ENCODE assay signal across 8 cellular contexts in the genomic region with DNA sequence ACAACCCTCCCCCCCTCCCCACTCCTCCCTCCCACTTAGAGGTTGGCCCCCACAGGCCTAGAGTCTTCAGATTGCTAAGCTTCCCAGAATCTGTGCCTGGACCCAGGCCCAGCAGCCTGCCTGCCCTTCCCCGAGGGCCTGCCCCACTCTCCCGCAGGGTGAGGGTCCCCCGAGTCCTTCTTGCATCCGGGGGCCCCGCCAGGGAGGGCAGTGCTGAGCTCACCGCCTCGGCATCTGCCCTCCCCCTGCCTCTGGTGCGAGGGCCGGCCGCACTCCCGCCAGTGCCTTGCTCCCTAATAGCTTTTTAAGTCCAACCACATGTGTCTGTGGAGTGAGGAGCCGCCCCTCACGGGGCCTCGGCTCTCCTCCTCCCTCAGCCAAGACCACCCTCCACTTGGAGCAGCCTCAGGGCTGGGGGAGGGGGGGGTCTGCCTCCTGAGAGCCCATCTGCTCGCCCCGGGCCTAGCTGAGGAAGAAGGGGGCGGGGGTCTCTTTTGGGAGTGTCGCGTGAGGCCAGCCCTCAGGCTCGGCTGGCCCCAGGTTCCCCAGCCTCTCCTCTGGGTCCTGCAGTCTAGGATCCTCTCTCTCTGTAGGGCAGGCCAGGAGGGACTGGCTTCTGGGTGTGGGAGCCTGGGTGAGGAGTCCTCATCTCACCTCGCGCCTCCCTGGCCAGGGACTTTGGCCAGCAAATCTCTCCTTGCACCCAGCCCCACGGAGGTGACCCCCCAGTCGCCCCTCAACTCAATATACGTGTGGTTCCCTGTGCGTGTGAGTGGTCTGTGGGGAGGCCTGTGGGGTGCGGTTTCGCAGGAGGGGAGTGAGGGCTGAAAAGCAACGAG. TPM values are rescaled to one million over a fixed set of nuclear protein-coding genes. Genes with fewer than 3 reads are reported as not detected.
DNase-seq lines count a peak whose midpoint lies in the region; ATAC-seq, FAIRE-seq and TF ChIP-seq lines count a peak whose summit lies in the region.

No MANE protein-coding gene starts in this region.

- H3K4me1 ChIP-seq in endothelial cell of umbilical vein (ENCODE audit: control insufficient read depth, extremely low read depth, insufficient read depth, low read length) (peaks cover 65% of the 10 kb centered on the region), aorta (ENCODE audit: control insufficient read depth in 1 of 2, insufficient read depth in 2 of 2, low read length in 2 of 2) (peaks cover 0 to 13% of the 10 kb centered on the region in 2 donors)

- peak; percentile 28 for FAIRE-seq in endothelial cell of umbilical vein (lab: Jason Lieb, UNC)

- H2AFZ ChIP-seq in endothelial cell of umbilical vein (ENCODE audit: low read depth, low read length): peak overlapping the region; percentile 14

- ATAC-seq in aorta (ENCODE audit: low FRiP score) (peak; percentile 82), HG03442 (IDR thresholded peaks at IDR 0.05; ENCODE audit: unreplicated experiment) (no peak)
- no peak for ATAC-seq in activated T-cell treated with anti-CD3 and anti-CD28 coated beads, Interleukin-2, amount 50 U/mL, for 4 hours

- peaks cover 6% of the 10 kb centered on the region for H3K27me3 Mint-ChIP-seq in activated T-cell treated with anti-CD3 and anti-CD28 coated beads, Interleukin-2, amount 50 U/mL, for 4 hours (ENCODE audit: low read depth)

- peak in 1 of 2 donors; percentile 16 for TF ChIP-seq CTCF in endothelial cell of umbilical vein (IDR thresholded peaks at IDR 0.05; ENCODE audit: extremely low read depth in 1 of 2, insufficient read depth in 1 of 2, low read depth in 1 of 2, low read length in 2 of 2)

- no peaks in the 10 kb centered on the region for H3K79me2 ChIP-seq in endothelial cell of umbilical vein (ENCODE audit: control insufficient read depth, insufficient read depth, low read length)

- no peak overlapping the region for H3K4me3 ChIP-seq in endothelial cell of umbilical vein (replicated peaks in 1 of 3; ENCODE audit: insufficient read depth in 1 of 3, low read depth in 1 of 3, low read length in 3 of 3)
- no peak overlapping the region for H3K4me3 ChIP-seq in aorta (ENCODE audit: low read length in 2 of 2)

- CTCF ChIA-PET in endothelial cell of umbilical vein (lab: Charles Lee): interaction anchor here (0.7 to 15.7 kb wide), 13 partner anchors 13 to 534 kb away, joined by 3 to 463 read pairs (median 4); no protein-coding TSS in a partner anchor

- H3K27ac ChIP-seq in endothelial cell of umbilical vein (ENCODE audit: insufficient read depth, low read depth, low read length) (peak overlapping the region; percentile 61), aorta (ENCODE audit: low read depth in 1 of 2, low read length in 2 of 2) (peak overlapping the region; percentile 83 to 88)

- H3K9me3 ChIP-seq in endothelial cell of umbilical vein (replicated peaks; ENCODE audit: control insufficient read depth, insufficient read depth, low read length) (no peaks in the 10 kb centered on the region), aorta (ENCODE audit: control insufficient read depth, low read length) (no peaks in the 10 kb centered on the region)

- no peak overlapping the region for H3K4me2 ChIP-seq in endothelial cell of umbilical vein (ENCODE audit: insufficient read depth, low read length)

- no peaks in the 10 kb centered on the region for H3K9me3 Mint-ChIP-seq in activated T-cell treated with anti-CD3 and anti-CD28 coated beads, Interleukin-2, amount 50 U/mL, for 4 hours

- WGBS in aorta, 2 donors: 4 to 6% methylated on average over 27 to 29 of the region's 29 CpGs

- intact Hi-C loops in endothelial cell of umbilical vein (cut with micrococcal nuclease): no loop called here
- intact Hi-C loops in aorta (cut with DNase I): loop anchor here in 1 of 2 donors (2.0 kb wide), 1 partner anchor 31 kb away; no protein-coding TSS in a partner anchor

- H4K20me1 ChIP-seq in endothelial cell of umbilical vein (replicated peaks; ENCODE audit: control insufficient read depth, extremely low read depth, insufficient read depth, low read length): no peaks in the 10 kb centered on the region

- BruUV-seq in endothelial cell of umbilical vein (replicated peaks; lab: Mats Ljungman, UMichigan): no TSS peak

- no peak for TF ChIP-seq POLR2A in endothelial cell of umbilical vein (IDR thresholded peaks at IDR 0.05; ENCODE audit: low read depth, low read length)

- POLR2A ChIA-PET in endothelial cell of umbilical vein (lab: Charles Lee): interaction anchor here (0.7 to 0.9 kb wide), 2 partner anchors 39 to 78 kb away, joined by 3 read pairs; no protein-coding TSS in a partner anchor

- dilution Hi-C loops in endothelial cell of umbilical vein (cut with MboI; ENCODE audit: extremely low pct_ligation_motif_present, low sequenced_read_pairs): no loop called here

- no peak overlapping the region for H3K4me3 Mint-ChIP-seq in activated T-cell treated with anti-CD3 and anti-CD28 coated beads, Interleukin-2, amount 50 U/mL, for 4 hours

- no peaks in the 10 kb centered on the region for H3K36me3 ChIP-seq in endothelial cell of umbilical vein (ENCODE audit: control insufficient read depth in 2 of 2, extremely low read depth in 1 of 2, insufficient read depth in 2 of 2, low read length in 2 of 2)
- no peaks in the 10 kb centered on the region for H3K36me3 ChIP-seq in aorta (ENCODE audit: control insufficient read depth in 1 of 2, insufficient read depth in 2 of 2, low read length in 1 of 2)

- H3K27me3 ChIP-seq in endothelial cell of umbilical vein (ENCODE audit: control insufficient read depth in 2 of 2, insufficient read depth in 2 of 2, low read length in 2 of 2) (no peaks in the 10 kb centered on the region), aorta (ENCODE audit: control insufficient read depth in 1 of 2, insufficient read depth in 2 of 2, low read length in 1 of 2) (no peaks in the 10 kb centered on the region)

- no peaks in the 10 kb centered on the region for H3K9me1 ChIP-seq in endothelial cell of umbilical vein (replicated peaks; ENCODE audit: control insufficient read depth, extremely low read depth, insufficient read depth, low read length)

- peak; percentile 52 for DNase-seq in DMS 273 (lab: John Stamatoyannopoulos, UW; ENCODE audit: unreplicated experiment)
- DNase-seq in DMS 273 treated with DMSO at 0.1 percent for 48 hours (lab: John Stamatoyannopoulos, UW): no peak
- DNase-seq in endothelial cell of umbilical vein (ENCODE audit: low read depth, low spot score): peak; percentile 56
- DNase-seq in mesenteric fat pad (ENCODE audit: low spot score): peak; percentile 92
- peak; percentile 93 to 96 for DNase-seq in aorta
- DNase-seq in activated T-cell treated with anti-CD3 and anti-CD28 coated beads, Interleukin-2, amount 50 U/mL, for 4 hours: no peak
- DNase-seq in NK-92 (lab: John Stamatoyannopoulos, UW; ENCODE audit: unreplicated experiment): no peak

- peak overlapping the region; percentile 33 for H3K9ac ChIP-seq in endothelial cell of umbilical vein (replicated peaks; ENCODE audit: extremely low read depth, insufficient read depth, low read length)

- no peaks in the 10 kb centered on the region for H3K36me3 Mint-ChIP-seq in activated T-cell treated with anti-CD3 and anti-CD28 coated beads, Interleukin-2, amount 50 U/mL, for 4 hours (ENCODE audit: insufficient read depth)

- H3K4me1 Mint-ChIP-seq in activated T-cell treated with anti-CD3 and anti-CD28 coated beads, Interleukin-2, amount 50 U/mL, for 4 hours (ENCODE audit: low read depth): peaks cover 9% of the 10 kb centered on the region

TF ChIP-seq in endothelial cell of umbilical vein, 7 proteins besides CTCF, POLR2A, EP300 and RAD21:
- TF ChIP-seq GATA2 (IDR thresholded peaks at IDR 0.05; ENCODE audit: insufficient read depth, insufficient read length, low read depth, low read length) (no peak), POLR2AphosphoS5 (IDR thresholded peaks at IDR 0.05; ENCODE audit: insufficient read depth, low read depth, low read length) (no peak), MYC (IDR thresholded peaks at IDR 0.05; ENCODE audit: low read depth, low read length) (no peak), MAX (IDR thresholded peaks at IDR 0.05; ENCODE audit: insufficient read depth, insufficient read length) (no peak), EZH2 (IDR thresholded peaks at IDR 0.05; ENCODE audit: borderline replicate concordance, low read depth, low read length, severe bottlenecking) (no peak), JUN (IDR thresholded peaks at IDR 0.05; ENCODE audit: borderline replicate concordance, insufficient read depth, insufficient read length, low read depth) (no peak), FOS (IDR thresholded peaks at IDR 0.05; ENCODE audit: borderline replicate concordance, insufficient read depth, low read length) (no peak)

RNA-seq across cellular contexts. Expression of gene LYL1, which starts 47.2 kb away (rescaled TPM):
- total RNA-seq in endothelial cell of umbilical vein (74.4 and 91.5 TPM in 2 replicates), mesenteric fat pad (11.5 TPM), aorta (10 to 100 TPM in 1 of 2 donors, 1 to 10 TPM in 1; 8.7 to 28.6 TPM)
- polyA plus RNA-seq in endothelial cell of umbilical vein (87.3 and 141 TPM in 2 replicates), aorta (1 to 10 TPM; 7.3 to 9.3 TPM)
- polyA plus RNA-seq in endothelial cell of umbilical vein (2011; cell fraction: cytosol; rRNA removed): 40.8 and 60.9 TPM in 2 replicates
- polyA plus RNA-seq in endothelial cell of umbilical vein (2011; cell fraction: nucleus; rRNA removed): 42.5 and 44.4 TPM in 2 replicates
- 47.3 and 75.1 TPM in 2 replicates for polyA plus RNA-seq in endothelial cell of umbilical vein (2012)
- polyA minus RNA-seq in endothelial cell of umbilical vein: 16.2 and 18.2 TPM in 2 replicates
- polyA minus RNA-seq in endothelial cell of umbilical vein (2011; cell fraction: cytosol; rRNA and poly(A)+ RNA removed): not detected
- 9.0 and 18.8 TPM in 2 replicates for polyA minus RNA-seq in endothelial cell of umbilical vein (2011; cell fraction: nucleus; rRNA and poly(A)+ RNA removed)
- total RNA-seq in activated T-cell treated with anti-CD3 and anti-CD28 coated beads, Interleukin-2, amount 50 U/mL, for 4 hours: 1 to 10 TPM; 1.9 to 3.0 (median 2.9) TPM

Comparison
In these comparisons a context has a peak if more than half of its experiments do, and no peak if none do; other contexts are left out.
1. DNase-seq: peak in DMS 273 (single experiment), endothelial cell of umbilical vein (single experiment), mesenteric fat pad (single experiment) and aorta (2 of 2); none in DMS 273 treated with DMSO at 0.1 percent for 48 hours (single experiment), activated T-cell treated with anti-CD3 and anti-CD28 coated beads, Interleukin-2, amount 50 U/mL, for 4 hours (single experiment) and NK-92 (single experiment).